12 cellular contexts compared by ENCODE assay signal in the genomic region with DNA sequence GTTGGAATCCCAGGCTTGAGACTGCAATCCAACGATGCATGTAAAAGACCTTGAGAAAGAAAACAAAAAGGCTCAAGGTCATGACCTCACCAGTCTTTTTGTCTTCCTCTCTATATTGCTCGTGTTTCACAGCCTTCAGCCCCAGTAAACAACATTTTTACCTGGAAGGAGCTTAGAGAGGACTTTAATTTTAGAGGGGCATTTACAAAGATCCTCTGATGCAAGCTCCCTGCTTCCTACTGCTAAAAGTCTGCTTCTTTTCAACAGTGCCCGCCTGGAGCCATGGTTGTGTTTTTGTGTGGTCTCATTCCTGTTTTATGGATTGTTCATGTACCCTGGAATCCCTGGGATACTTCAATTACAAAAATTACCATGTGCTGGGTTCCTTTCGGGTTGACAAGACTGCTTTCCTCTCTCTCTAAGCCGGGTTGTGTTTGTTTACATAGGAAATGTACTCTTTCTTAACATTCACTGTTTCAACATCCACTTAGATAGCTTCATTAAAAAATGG.
DNase-seq lines count a peak whose midpoint lies in the region; ATAC-seq and TF ChIP-seq lines count a peak whose summit lies in the region.
"Had no signal": no experiment of that assay in that cellular context is flagged by ENCODE, and none has a peak within 500 bp of the region (broad histone marks: within the 10 kb centered on the region; RNA-seq: fewer than 3 reads in every experiment).

No MANE protein-coding gene starts in this region.

- H3K79me1 ChIP-seq in IMR-90 (ENCODE audit: low read depth in 1 of 2, low read length in 2 of 2): no peaks in the 10 kb centered on the region

- H3K27me3 ChIP-seq in IMR-90 (ENCODE audit: control insufficient read depth, insufficient read depth, low read length) (no peaks in the 10 kb centered on the region), stomach (peaks cover 0 to 54% (median 7%) of the 10 kb centered on the region in 3 donors), BE2C (no peaks in the 10 kb centered on the region), MG63 (no peaks in the 10 kb centered on the region)

- H2BK15ac ChIP-seq in IMR-90 (ENCODE audit: low read depth, low read length): no peak overlapping the region

- no peak overlapping the region for H4K91ac ChIP-seq in IMR-90 (ENCODE audit: insufficient read depth, low read depth, low read length)

- peak overlapping the region; percentile 89; the same call in 1 of the 2 replicates for H3K27ac ChIP-seq in IMR-90 (ENCODE audit: insufficient read depth, low read length)
- peak overlapping the region; percentile 99 for H3K27ac ChIP-seq in caudate nucleus (ENCODE audit: low read depth, low read length)
- peak overlapping the region; percentile 84 for H3K27ac ChIP-seq in mesodermal cell (ENCODE audit: low read depth, low read length, severe bottlenecking)
- peak overlapping the region in 3 of 5 donors; percentile 8 to 57 (median 52) for H3K27ac ChIP-seq in stomach
- H3K27ac ChIP-seq: WERI-Rb-1 had no signal

- H2AFZ ChIP-seq in IMR-90 (replicated peaks; ENCODE audit: low read length, poor library complexity): no peak overlapping the region

- no peak overlapping the region for H4K8ac ChIP-seq in IMR-90 (ENCODE audit: low read depth in 2 of 2, low read length in 2 of 2)

- H3K9me3 ChIP-seq in IMR-90 (ENCODE audit: control insufficient read depth, insufficient read depth, low read length) (no peaks in the 10 kb centered on the region), mesodermal cell (ENCODE audit: control insufficient read depth, low read length) (no peaks in the 10 kb centered on the region), stomach (no peaks in the 10 kb centered on the region), BE2C (no peaks in the 10 kb centered on the region), MG63 (no peaks in the 10 kb centered on the region)

- no peak overlapping the region for H3K14ac ChIP-seq in IMR-90 (replicated peaks; ENCODE audit: low read depth, low read length)

- peak overlapping the region; percentile 18; the same call in 1 of the 2 replicates for H4K5ac ChIP-seq in IMR-90 (ENCODE audit: low read depth, low read length)

- no peak overlapping the region for H2AK5ac ChIP-seq in IMR-90 (ENCODE audit: low read depth, low read length)

- no peak overlapping the region for H3K56ac ChIP-seq in IMR-90 (ENCODE audit: extremely low read depth, insufficient read depth, low read length)

- H3K18ac ChIP-seq in IMR-90 (ENCODE audit: low read depth, low read length): peak overlapping the region; percentile 61; the same call in 1 of the 2 replicates

- H3K36me3 ChIP-seq in IMR-90 (ENCODE audit: control insufficient read depth, insufficient read depth, low read length) (no peaks in the 10 kb centered on the region), mesodermal cell (ENCODE audit: control insufficient read depth, insufficient read depth, low read length) (no peaks in the 10 kb centered on the region), stomach (no peaks in the 10 kb centered on the region), BE2C (no peaks in the 10 kb centered on the region), MG63 (no peaks in the 10 kb centered on the region)
- H3K36me3 ChIP-seq: WERI-Rb-1 had no signal

- BruUV-seq in IMR-90 (replicated peaks; lab: Mats Ljungman, UMichigan): no TSS peak

- peak; percentile 60; the same call in 1 of the 2 replicates for ATAC-seq in IMR-90 (ENCODE audit: low read depth)
- ATAC-seq: natural killer cell had no signal

- intact Hi-C loops in IMR-90 (cut with micrococcal nuclease) (no loop called here), stomach (cut with DNase I; ENCODE audit: low total_unique reads) (loop anchor here (10.0 kb wide), 1 partner anchor 257 kb away; no protein-coding TSS in a partner anchor)

- peaks cover 13% of the 10 kb centered on the region for H3K4me1 ChIP-seq in IMR-90 (ENCODE audit: control insufficient read depth, insufficient read depth, low read length)
- H3K4me1 ChIP-seq in mesodermal cell (ENCODE audit: control insufficient read depth, insufficient read depth, low read length, poor library complexity, severe bottlenecking): peaks cover 17% of the 10 kb centered on the region
- peaks cover 0 to 25% (median 13%) of the 10 kb centered on the region in 4 donors for H3K4me1 ChIP-seq in stomach
- peaks cover 3% of the 10 kb centered on the region; the same call in 1 of the 2 replicates for H3K4me1 ChIP-seq in BE2C

- H2BK120ac ChIP-seq in IMR-90 (ENCODE audit: low read depth, low read length): no peak overlapping the region; the same call in 1 of the 2 replicates

- H3K9me1 ChIP-seq in IMR-90 (ENCODE audit: insufficient read depth, low read length): no peaks in the 10 kb centered on the region

- H3K4ac ChIP-seq in IMR-90 (ENCODE audit: low read depth, low read length): no peak overlapping the region

- TF ChIP-seq POLR2A in IMR-90 (IDR thresholded peaks at IDR 0.05; ENCODE audit: low read depth, low read length) (no peak), stomach (IDR thresholded peaks at IDR 0.05) (no peak)

- no peak overlapping the region for H2BK5ac ChIP-seq in IMR-90 (ENCODE audit: low read depth, low read length, poor library complexity, severe bottlenecking)

- WGBS in IMR-90 (ENCODE audit: extremely low coverage in 2 of 2, insufficient read length in 1 of 2), 2 experiments: no CpG with 5 or more reads among the region's 5 CpGs
- WGBS in mesodermal cell (ENCODE audit: insufficient coverage in 2 of 2), 2 experiments: 43 to 50% methylated on average over 1 of the region's 5 CpGs
- 20 to 29% (median 25%) methylated on average over 5 of the region's 5 CpGs for WGBS in stomach, 5 donors

- in situ Hi-C loops in IMR-90 (cut with MboI; ENCODE audit: low sequenced_read_pairs): no loop called here

- peak overlapping the region; percentile 51 for H3K4me2 ChIP-seq in IMR-90 (ENCODE audit: low read depth, low read length)

- H3K4me3 ChIP-seq in IMR-90 (ENCODE audit: insufficient read depth, low read depth, low read length) (no peak overlapping the region), mesodermal cell (ENCODE audit: extremely low read depth, insufficient read depth, low read length, poor library complexity, severe bottlenecking) (no peak overlapping the region), stomach (no peak overlapping the region), BE2C (ENCODE audit: low read depth, low read length) (no peak overlapping the region), MG63 (no peak overlapping the region)

- no peak overlapping the region for H2BK20ac ChIP-seq in IMR-90 (ENCODE audit: low read depth, low read length)

- TF ChIP-seq RAD21 in IMR-90 (IDR thresholded peaks at IDR 0.05; ENCODE audit: low read length): no peak

- DNase-seq in IMR-90 (peak; percentile 33), caudate nucleus (lab: John Stamatoyannopoulos, UW) (peak in 3 of 61 donors; percentile 9 to 27 (median 11)), stomach (no peak), NCI-H510A treated with DMSO at 0.1 percent for 48 hours (lab: John Stamatoyannopoulos, UW) (no peak), BE2C (no peak), MG63 (no peak)
- no peak for DNase-seq in central memory CD4-positive, alpha-beta T cell
- DNase-seq: MM.1S, natural killer cell, NCI-H510A, WERI-Rb-1 had no signal

- CTCF ChIA-PET in IMR-90 (lab: Yijun Ruan, JAX): no interaction called here

- H2AK9ac ChIP-seq in IMR-90 (replicated peaks; ENCODE audit: low read depth, low read length, poor library complexity): no peak overlapping the region

- H3K9ac ChIP-seq in IMR-90 (ENCODE audit: low read depth, low read length): no peak overlapping the region

- dilution Hi-C loops in IMR-90 (cut with HindIII; ENCODE audit: low sequenced_read_pairs, unreplicated experiment): no loop called here

- H4K20me1 ChIP-seq in IMR-90 (ENCODE audit: insufficient read depth, low read length): no peaks in the 10 kb centered on the region

- no peak for TF ChIP-seq CTCF in IMR-90 (conservative IDR thresholded peaks at IDR 0.05; ENCODE audit: low read depth, low read length)
- TF ChIP-seq CTCF in stomach (IDR thresholded peaks at IDR 0.05): no peak
- no peak for TF ChIP-seq CTCF in BE2C (IDR thresholded peaks at IDR 0.05; ENCODE audit: low read depth, low read length)

- TF ChIP-seq EP300 in stomach (IDR thresholded peaks at IDR 0.05): no peak

- no peak overlapping the region for H3K23ac ChIP-seq in IMR-90 (ENCODE audit: low read depth, low read length)

- POLR2A ChIA-PET in IMR-90 (lab: Charles Lee; ENCODE audit: unreplicated experiment): no interaction called here

TF ChIP-seq in IMR-90, 13 proteins besides CTCF, POLR2A, EP300 and RAD21:
- TF ChIP-seq MXI1 (IDR thresholded peaks at IDR 0.05; ENCODE audit: borderline replicate concordance, low read depth, low read length) (no peak), MAZ (IDR thresholded peaks at IDR 0.05; ENCODE audit: borderline replicate concordance, low read depth, low read length) (no peak), RCOR1 (IDR thresholded peaks at IDR 0.05; ENCODE audit: insufficient replicate concordance, low read length) (no peak), MAFK (IDR thresholded peaks at IDR 0.05; ENCODE audit: low read depth, low read length) (no peak), FOS (IDR thresholded peaks at IDR 0.05; ENCODE audit: low read depth, low read length) (no peak), SMC3 (IDR thresholded peaks at IDR 0.05; ENCODE audit: low read depth, low read length) (no peak)
